In genomic region chr2:78541451-78542267, GRCh38 we compare ENCODE assay signal across 2 cellular contexts.
A peak's percentile ranks its signal among the peaks of the same experiment; 100 is the strongest.
TF ChIP-seq lines count a peak whose summit lies in the region.

No MANE protein-coding gene starts in this region.

TF ChIP-seq in HepG2, 621 proteins besides CTCF, POLR2A, EP300 and RAD21 (continued from another document and continues in another):
- peak; percentile 87; the same call in 1 of the 2 replicates for TF ChIP-seq ZNF784 (CRISPR knock-in tag; IDR thresholded peaks at IDR 0.05; ENCODE audit: borderline replicate concordance)
- TF ChIP-seq HCFC1 (IDR thresholded peaks at IDR 0.05; ENCODE audit: low read depth, low read length), result peak; percentile 18; the same call in 1 of the 2 replicates
- TF ChIP-seq, protein P1, sequence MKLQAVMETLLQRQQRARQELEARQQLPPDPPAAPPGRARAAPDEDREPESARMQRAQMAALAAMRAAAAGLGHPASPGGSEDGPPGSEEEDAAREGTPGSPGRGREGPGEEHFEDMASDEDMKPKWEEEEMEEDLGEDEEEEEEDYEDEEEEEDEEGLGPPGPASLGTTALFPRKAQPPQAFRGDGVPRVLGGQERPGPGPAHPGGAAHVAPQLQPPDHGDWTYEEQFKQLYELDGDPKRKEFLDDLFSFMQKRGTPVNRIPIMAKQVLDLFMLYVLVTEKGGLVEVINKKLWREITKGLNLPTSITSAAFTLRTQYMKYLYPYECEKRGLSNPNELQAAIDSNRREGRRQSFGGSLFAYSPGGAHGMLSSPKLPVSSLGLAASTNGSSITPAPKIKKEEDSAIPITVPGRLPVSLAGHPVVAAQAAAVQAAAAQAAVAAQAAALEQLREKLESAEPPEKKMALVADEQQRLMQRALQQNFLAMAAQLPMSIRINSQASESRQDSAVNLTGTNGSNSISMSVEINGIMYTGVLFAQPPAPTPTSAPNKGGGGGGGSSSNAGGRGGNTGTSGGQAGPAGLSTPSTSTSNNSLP (IDR thresholded peaks at IDR 0.05; ENCODE audit: low read depth, low read length), result no peak
- TF ChIP-seq RBAK (CRISPR knock-in tag; IDR thresholded peaks at IDR 0.05), result no peak
- TF ChIP-seq KAT7 (CRISPR knock-in tag; IDR thresholded peaks at IDR 0.05; ENCODE audit: borderline replicate concordance), result peak; percentile 92
- TF ChIP-seq NR2F6 (IDR thresholded peaks at IDR 0.05), result peak; percentile 47; the same call in 1 of the 2 replicates
- TF ChIP-seq NR2F6 (CRISPR knock-in tag; IDR thresholded peaks at IDR 0.05), result peak; percentile 47
- TF ChIP-seq RFXAP (CRISPR knock-in tag; IDR thresholded peaks at IDR 0.05; ENCODE audit: borderline replicate concordance), result peak; percentile 72
- TF ChIP-seq CREB3 (CRISPR knock-in tag; IDR thresholded peaks at IDR 0.05), result peak; percentile 87
- peak; percentile 90 for TF ChIP-seq ARNT2 (CRISPR knock-in tag; IDR thresholded peaks at IDR 0.05; ENCODE audit: low read depth)
- peak; percentile 100 for TF ChIP-seq NFE2L1 (CRISPR knock-in tag; IDR thresholded peaks at IDR 0.05; ENCODE audit: borderline replicate concordance)
- TF ChIP-seq SRSF9 (IDR thresholded peaks at IDR 0.05; ENCODE audit: borderline replicate concordance, insufficient read depth, low read depth, low read length, poor library complexity, severe bottlenecking), result no peak
- peak; percentile 64; the same call in 1 of the 2 replicates for TF ChIP-seq MXD1 (CRISPR knock-in tag; IDR thresholded peaks at IDR 0.05)
- TF ChIP-seq ZNF510 (CRISPR knock-in tag; IDR thresholded peaks at IDR 0.05; ENCODE audit: low read depth), result 0 out of 2 replicates have a peak, but pooled peaks have one; percentile 55
- no peak for TF ChIP-seq HDAC6 (IDR thresholded peaks at IDR 0.05; ENCODE audit: low read depth, low read length)
- TF ChIP-seq NFATC3 (CRISPR knock-in tag; IDR thresholded peaks at IDR 0.05), result no peak
- TF ChIP-seq RARG (CRISPR knock-in tag; IDR thresholded peaks at IDR 0.05; ENCODE audit: low read depth), result no peak
- TF ChIP-seq THAP9 (CRISPR knock-in tag; IDR thresholded peaks at IDR 0.05; ENCODE audit: borderline replicate concordance), result peak; percentile 98
- TF ChIP-seq SMYD3 (CRISPR knock-in tag; IDR thresholded peaks at IDR 0.05), result peak; percentile 95
- peak; percentile 92 for TF ChIP-seq SP5 (CRISPR knock-in tag; IDR thresholded peaks at IDR 0.05; ENCODE audit: borderline replicate concordance, low read depth)
- peak; percentile 52; the same call in 1 of the 2 replicates for TF ChIP-seq KDM2A (CRISPR knock-in tag; IDR thresholded peaks at IDR 0.05; ENCODE audit: borderline replicate concordance, low read depth)
- no peak; the same call in 1 of the 2 replicates for TF ChIP-seq ZNF367 (CRISPR knock-in tag; IDR thresholded peaks at IDR 0.05; ENCODE audit: borderline replicate concordance)
- peak; percentile 47; the same call in 1 of the 2 replicates for TF ChIP-seq JUND (CRISPR knock-in tag; IDR thresholded peaks at IDR 0.05)
- peak; percentile 55; the same call in 1 of the 2 replicates for TF ChIP-seq ZFP36L1 (CRISPR knock-in tag; IDR thresholded peaks at IDR 0.05)
- TF ChIP-seq TCF7L2 (IDR thresholded peaks at IDR 0.05; ENCODE audit: low read depth, low read length), result no peak
- peak; percentile 78; the same call in 1 of the 2 replicates for TF ChIP-seq ZSCAN21 (CRISPR knock-in tag; IDR thresholded peaks at IDR 0.05; ENCODE audit: borderline replicate concordance)
- peak; percentile 35; the same call in 1 of the 2 replicates for TF ChIP-seq ELF3 (CRISPR knock-in tag; IDR thresholded peaks at IDR 0.05)
- peak; percentile 82; the same call in 1 of the 2 replicates for TF ChIP-seq ZNF333 (CRISPR knock-in tag; IDR thresholded peaks at IDR 0.05; ENCODE audit: borderline replicate concordance)
- no peak for TF ChIP-seq IKZF1 (IDR thresholded peaks at IDR 0.05)

TF ChIP-seq in K562, 482 proteins besides CTCF, POLR2A, EP300 and RAD21 (continued from another document and continues in another):
- TF ChIP-seq, protein P2, sequence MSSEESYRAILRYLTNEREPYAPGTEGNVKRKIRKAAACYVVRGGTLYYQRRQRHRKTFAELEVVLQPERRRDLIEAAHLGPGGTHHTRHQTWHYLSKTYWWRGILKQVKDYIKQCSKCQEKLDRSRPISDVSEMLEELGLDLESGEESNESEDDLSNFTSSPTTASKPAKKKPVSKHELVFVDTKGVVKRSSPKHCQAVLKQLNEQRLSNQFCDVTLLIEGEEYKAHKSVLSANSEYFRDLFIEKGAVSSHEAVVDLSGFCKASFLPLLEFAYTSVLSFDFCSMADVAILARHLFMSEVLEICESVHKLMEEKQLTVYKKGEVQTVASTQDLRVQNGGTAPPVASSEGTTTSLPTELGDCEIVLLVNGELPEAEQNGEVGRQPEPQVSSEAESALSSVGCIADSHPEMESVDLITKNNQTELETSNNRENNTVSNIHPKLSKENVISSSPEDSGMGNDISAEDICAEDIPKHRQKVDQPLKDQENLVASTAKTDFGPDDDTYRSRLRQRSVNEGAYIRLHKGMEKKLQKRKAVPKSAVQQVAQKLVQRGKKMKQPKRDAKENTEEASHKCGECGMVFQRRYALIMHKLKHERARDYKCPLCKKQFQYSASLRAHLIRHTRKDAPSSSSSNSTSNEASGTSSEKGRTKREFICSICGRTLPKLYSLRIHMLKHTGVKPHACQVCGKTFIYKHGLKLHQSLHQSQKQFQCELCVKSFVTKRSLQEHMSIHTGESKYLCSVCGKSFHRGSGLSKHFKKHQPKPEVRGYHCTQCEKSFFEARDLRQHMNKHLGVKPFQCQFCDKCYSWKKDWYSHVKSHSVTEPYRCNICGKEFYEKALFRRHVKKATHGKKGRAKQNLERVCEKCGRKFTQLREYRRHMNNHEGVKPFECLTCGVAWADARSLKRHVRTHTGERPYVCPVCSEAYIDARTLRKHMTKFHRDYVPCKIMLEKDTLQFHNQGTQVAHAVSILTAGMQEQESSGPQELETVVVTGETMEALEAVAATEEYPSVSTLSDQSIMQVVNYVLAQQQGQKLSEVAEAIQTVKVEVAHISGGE (CRISPR knock-in tag; IDR thresholded peaks at IDR 0.05), result no peak
- TF ChIP-seq SMAD4 (CRISPR knock-in tag; conservative IDR thresholded peaks at IDR 0.05), result 0 out of 2 replicates have a peak, but pooled peaks have one; percentile 10
- TF ChIP-seq FOXK1 (CRISPR knock-in tag; IDR thresholded peaks at IDR 0.05; ENCODE audit: borderline replicate concordance), result no peak
- no peak for TF ChIP-seq ILF3 (IDR thresholded peaks at IDR 0.05; ENCODE audit: borderline replicate concordance)
- no peak for TF ChIP-seq ARHGAP35 (IDR thresholded peaks at IDR 0.05; ENCODE audit: partially characterized antibody)
- peak; percentile 93 for TF ChIP-seq NFRKB (IDR thresholded peaks at IDR 0.05; ENCODE audit: low read depth)
- TF ChIP-seq SMARCA4 (IDR thresholded peaks at IDR 0.05), result 0 out of 2 replicates have a peak, but pooled peaks have one; percentile 16
- no peak for TF ChIP-seq ZNF444 (CRISPR knock-in tag; IDR thresholded peaks at IDR 0.05)
- no peak for TF ChIP-seq PURB (CRISPR knock-in tag; IDR thresholded peaks at IDR 0.05; ENCODE audit: low read depth)
- no peak for TF ChIP-seq ZNF318 (IDR thresholded peaks at IDR 0.05; ENCODE audit: borderline replicate concordance in 1 of 2, low read depth in 1 of 2)
- no peak for TF ChIP-seq SRSF9 (IDR thresholded peaks at IDR 0.05; ENCODE audit: borderline replicate concordance, low read depth, low read length)
- TF ChIP-seq, protein P3, sequence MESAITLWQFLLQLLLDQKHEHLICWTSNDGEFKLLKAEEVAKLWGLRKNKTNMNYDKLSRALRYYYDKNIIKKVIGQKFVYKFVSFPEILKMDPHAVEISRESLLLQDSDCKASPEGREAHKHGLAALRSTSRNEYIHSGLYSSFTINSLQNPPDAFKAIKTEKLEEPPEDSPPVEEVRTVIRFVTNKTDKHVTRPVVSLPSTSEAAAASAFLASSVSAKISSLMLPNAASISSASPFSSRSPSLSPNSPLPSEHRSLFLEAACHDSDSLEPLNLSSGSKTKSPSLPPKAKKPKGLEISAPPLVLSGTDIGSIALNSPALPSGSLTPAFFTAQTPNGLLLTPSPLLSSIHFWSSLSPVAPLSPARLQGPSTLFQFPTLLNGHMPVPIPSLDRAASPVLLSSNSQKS (CRISPR knock-in tag; IDR thresholded peaks at IDR 0.05), result no peak
- no peak for TF ChIP-seq ZZZ3 (IDR thresholded peaks at IDR 0.05)
- peak; percentile 87 for TF ChIP-seq EP400 (IDR thresholded peaks at IDR 0.05)
- peak; percentile 65 to 94 (median 87) for TF ChIP-seq YY1 (IDR thresholded peaks at IDR 0.05; ENCODE audit: borderline replicate concordance in 1 of 3, control insufficient read depth in 1 of 3, extremely low read depth in 1 of 3, insufficient read depth in 3 of 3, insufficient read length in 1 of 3, insufficient replicate concordance in 2 of 3, low read depth in 1 of 3, low read length in 2 of 3)
- TF ChIP-seq, protein P4, sequence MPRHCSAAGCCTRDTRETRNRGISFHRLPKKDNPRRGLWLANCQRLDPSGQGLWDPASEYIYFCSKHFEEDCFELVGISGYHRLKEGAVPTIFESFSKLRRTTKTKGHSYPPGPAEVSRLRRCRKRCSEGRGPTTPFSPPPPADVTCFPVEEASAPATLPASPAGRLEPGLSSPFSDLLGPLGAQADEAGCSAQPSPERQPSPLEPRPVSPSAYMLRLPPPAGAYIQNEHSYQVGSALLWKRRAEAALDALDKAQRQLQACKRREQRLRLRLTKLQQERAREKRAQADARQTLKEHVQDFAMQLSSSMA (CRISPR knock-in tag; IDR thresholded peaks at IDR 0.05), result no peak
- TF ChIP-seq DLX4 (CRISPR knock-in tag; IDR thresholded peaks at IDR 0.05), result no peak
- peak; percentile 66; the same call in 1 of the 2 replicates for TF ChIP-seq ESRRA (IDR thresholded peaks at IDR 0.05; ENCODE audit: borderline replicate concordance, low read depth)
- TF ChIP-seq ZNF644 (tag; IDR thresholded peaks at IDR 0.05; ENCODE audit: low read depth), result peak; percentile 44; the same call in 1 of the 2 replicates
- no peak for TF ChIP-seq ZNF311 (CRISPR knock-in tag; IDR thresholded peaks at IDR 0.05)
- TF ChIP-seq CHD2 (IDR thresholded peaks at IDR 0.05; ENCODE audit: low read depth, low read length), result no peak
- no peak for TF ChIP-seq TFE3 (CRISPR knock-in tag; IDR thresholded peaks at IDR 0.05)
- TF ChIP-seq MCM2 (IDR thresholded peaks at IDR 0.05; ENCODE audit: low read depth), result no peak
- TF ChIP-seq ZKSCAN3 (CRISPR knock-in tag; IDR thresholded peaks at IDR 0.05), result no peak
- no peak for TF ChIP-seq E2F3 (CRISPR knock-in tag; IDR thresholded peaks at IDR 0.05)
- no peak for TF ChIP-seq MBD2 (IDR thresholded peaks at IDR 0.05; ENCODE audit: borderline replicate concordance, low read depth)
- no peak for TF ChIP-seq BHLHE40 (IDR thresholded peaks at IDR 0.05; ENCODE audit: low read length)
- no peak for TF ChIP-seq ZNF253 (CRISPR knock-in tag; conservative IDR thresholded peaks at IDR 0.05)
- TF ChIP-seq ZNF124 (CRISPR knock-in tag; IDR thresholded peaks at IDR 0.05), result no peak
- TF ChIP-seq LARP7 (IDR thresholded peaks at IDR 0.05), result no peak
